Comparison of ENCODE assay signal across 8 cellular contexts in genomic region chr20:20668639-20669038, GRCh38. TPM values are rescaled to one million over a fixed set of nuclear protein-coding genes. Genes with fewer than 3 reads are reported as not detected.
DNase-seq lines count a peak whose midpoint lies in the region; ATAC-seq and TF ChIP-seq lines count a peak whose summit lies in the region.

No MANE protein-coding gene starts in this region.

- peaks cover 30% of the 10 kb centered on the region for H3K4me1 Mint-ChIP-seq in endothelial cell (ENCODE audit: unreplicated experiment)

- no peaks in the 10 kb centered on the region for H3K9me3 Mint-ChIP-seq in endothelial cell (ENCODE audit: unreplicated experiment)

- no peak overlapping the region for H3K4me3 ChIP-seq in NB4 (ENCODE audit: low read depth, low read length)
- H3K4me3 ChIP-seq in lower lobe of right lung = no peak overlapping the region

- no peak overlapping the region for H3K27ac ChIP-seq in lower lobe of right lung

- peaks cover 40% of the 10 kb centered on the region for H3K4me1 ChIP-seq in lower lobe of right lung

- H3K36me3 ChIP-seq in lower lobe of right lung = no peaks in the 10 kb centered on the region

- no peak for TF ChIP-seq CTCF in NB4 (IDR thresholded peaks at IDR 0.05; ENCODE audit: low read depth, low read length)
- no peak for TF ChIP-seq CTCF in lower lobe of right lung (IDR thresholded peaks at IDR 0.05)
- TF ChIP-seq CTCF in endothelial cell (IDR thresholded peaks at IDR 0.05; ENCODE audit: unreplicated experiment) = no peak

- no peak for TF ChIP-seq POLR2A in NB4 (IDR thresholded peaks at IDR 0.05; ENCODE audit: extremely low read depth, insufficient read length)

- no peaks in the 10 kb centered on the region for H3K27me3 ChIP-seq in lower lobe of right lung (ENCODE audit: low read depth)

- H3K36me3 Mint-ChIP-seq in endothelial cell (ENCODE audit: low read depth, unreplicated experiment) = no peaks in the 10 kb centered on the region

- DNase-seq in NB4 (ENCODE audit: low read depth) = peak; percentile 81
- DNase-seq in lower lobe of right lung = no peak
- no peak for DNase-seq in NCI-H1417 (lab: John Stamatoyannopoulos, UW)
- DNase-seq in activated CD4-positive, alpha-beta T cell treated with anti-CD3 and anti-CD28 coated beads for 4 hours = no peak
- no peak for DNase-seq in endothelial cell (ENCODE audit: low spot score)
- DNase-seq in NCI-H446 treated with DMSO at 0.1 percent for 48 hours (lab: John Stamatoyannopoulos, UW) = no peak

- H3K27me3 Mint-ChIP-seq in endothelial cell (ENCODE audit: unreplicated experiment) = no peaks in the 10 kb centered on the region

- H3K9me3 ChIP-seq in lower lobe of right lung = no peaks in the 10 kb centered on the region

- intact Hi-C loops in lower lobe of right lung (cut with DNase I) = loop anchor here (10.0 kb wide), 1 partner anchor 156 kb away; no protein-coding TSS in a partner anchor

- no peak overlapping the region for H3K27ac Mint-ChIP-seq in endothelial cell (ENCODE audit: unreplicated experiment)

- no peak overlapping the region for H3K4me3 Mint-ChIP-seq in endothelial cell (ENCODE audit: unreplicated experiment)

- ATAC-seq in GM18519 (IDR thresholded peaks at IDR 0.05; ENCODE audit: low FRiP score, unreplicated experiment) (peak; percentile 98), HG02623 (IDR thresholded peaks at IDR 0.05; ENCODE audit: unreplicated experiment) (peak; percentile 98), lower lobe of right lung (peak; percentile 54 to 75)

RNA-seq across cellular contexts. Expression of gene RALGAPA2, which starts 43.8 kb away (rescaled TPM):
- total RNA-seq in lower lobe of right lung (73.8 TPM), endothelial cell (ENCODE audit: unreplicated experiment) (30.3 TPM)
